ENCODE assay signal across 21 cellular contexts in the genomic region with DNA sequence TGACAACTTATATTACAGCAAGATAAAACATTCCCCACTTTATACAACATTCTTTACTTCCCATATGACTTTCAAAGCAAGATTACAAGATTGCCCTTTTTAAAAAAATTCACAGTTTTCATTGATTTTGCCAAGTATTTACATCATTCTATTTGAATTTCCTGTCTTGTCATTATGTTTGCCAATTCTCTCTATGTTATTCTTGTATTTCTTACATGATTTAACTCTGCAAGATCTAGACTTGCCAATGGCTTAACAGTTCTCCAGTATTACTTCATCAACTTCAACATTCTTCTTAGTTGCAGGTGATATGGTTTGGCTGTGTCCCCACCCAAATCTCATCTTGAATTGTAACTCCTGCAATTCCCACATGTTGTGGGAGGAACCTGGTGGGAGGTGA.
"Had no signal": no experiment of that assay in that cellular context is flagged by ENCODE, and none has a peak within 500 bp of the region (broad histone marks: within the 10 kb centered on the region; RNA-seq: fewer than 3 reads in every experiment).

No MANE protein-coding gene starts in this region.

- ATAC-seq: activated naive CD8-positive, alpha-beta T cell treated with anti-CD3 and anti-CD28 coated beads, Interleukin-2, amount 50 U/mL, for 24 hours; activated T-cell treated with anti-CD3 and anti-CD28 coated beads, Interleukin-2, amount 50 U/mL, for 4 hours; effector memory CD8-positive, alpha-beta T cell; gastroesophageal sphincter; T-helper 17 cell had no signal

- DNase-seq: activated CD4-positive, alpha-beta T cell treated with anti-CD3 and anti-CD28 coated beads, Interleukin-2, amount 50 U/mL, for 1 hour; activated CD4-positive, CD25-positive, alpha-beta regulatory T cell treated with anti-CD3 and anti-CD28 coated beads, Interleukin-2, amount 50 U/mL, for 72 hours; activated CD8-positive, alpha-beta memory T cell treated with anti-CD3 and anti-CD28 coated beads, Interleukin-2, amount 50 U/mL, for 4 hours; activated effector memory CD4-positive, alpha-beta T cell treated with Interleukin-2 at 50 U/mL for 16 hours; activated naive CD4-positive, alpha-beta T cell treated with anti-CD3 and anti-CD28 coated beads, Interleukin-2, amount 10 ng/mL, durations not matched to agents 7 days and 5 days; activated naive CD8-positive, alpha-beta T cell treated with anti-CD3 and anti-CD28 coated beads, Interleukin-2, amount 50 U/mL, for 24 hours; activated T-cell treated with anti-CD3 and anti-CD28 coated beads, Interleukin-2, amount 50 U/mL, for 4 hours; aorta; effector memory CD8-positive, alpha-beta T cell; esophagus squamous epithelium; heart right ventricle; kidney glomerular epithelial cell; left ventricle myocardium inferior; naive B cell; stimulated activated CD4-positive, alpha-beta T cell treated with anti-CD3 and anti-CD28 coated beads, Interleukin-2, amount 100 ng/mL, for 24 hours; T-helper 17 cell; trophoblast cell had no signal

- H3K4me3 ChIP-seq: esophagus squamous epithelium, gastroesophageal sphincter, heart right ventricle, left ventricle myocardium inferior, neural progenitor cell, suprapubic skin, vagina had no signal
